1 cellular context compared by ENCODE assay signal in genomic region chr18:48711651-48712486, GRCh38.
TF ChIP-seq lines count a peak whose summit lies in the region.

No MANE protein-coding gene starts in this region.

TF ChIP-seq in K562, 482 proteins besides CTCF, POLR2A, EP300 and RAD21 (continued from another document):
- TF ChIP-seq CREB3L1 (IDR thresholded peaks at IDR 0.05; ENCODE audit: borderline replicate concordance, low read depth), result no peak
- no peak for TF ChIP-seq HMBOX1 (IDR thresholded peaks at IDR 0.05)
- no peak for TF ChIP-seq KAT8 (IDR thresholded peaks at IDR 0.05; ENCODE audit: low read depth)
- no peak for TF ChIP-seq SETDB1 (IDR thresholded peaks at IDR 0.05; ENCODE audit: low read length)
- no peak for TF ChIP-seq NEUROD1 (IDR thresholded peaks at IDR 0.05; ENCODE audit: borderline replicate concordance, low read depth, low read length, partially characterized antibody)
- TF ChIP-seq XRCC4 (IDR thresholded peaks at IDR 0.05; ENCODE audit: extremely low read depth, insufficient read depth, insufficient read length), result no peak
TF ChIP-seq in K562: peak in this region for 8.
